20 cellular contexts compared by ENCODE assay signal in the genomic region with DNA sequence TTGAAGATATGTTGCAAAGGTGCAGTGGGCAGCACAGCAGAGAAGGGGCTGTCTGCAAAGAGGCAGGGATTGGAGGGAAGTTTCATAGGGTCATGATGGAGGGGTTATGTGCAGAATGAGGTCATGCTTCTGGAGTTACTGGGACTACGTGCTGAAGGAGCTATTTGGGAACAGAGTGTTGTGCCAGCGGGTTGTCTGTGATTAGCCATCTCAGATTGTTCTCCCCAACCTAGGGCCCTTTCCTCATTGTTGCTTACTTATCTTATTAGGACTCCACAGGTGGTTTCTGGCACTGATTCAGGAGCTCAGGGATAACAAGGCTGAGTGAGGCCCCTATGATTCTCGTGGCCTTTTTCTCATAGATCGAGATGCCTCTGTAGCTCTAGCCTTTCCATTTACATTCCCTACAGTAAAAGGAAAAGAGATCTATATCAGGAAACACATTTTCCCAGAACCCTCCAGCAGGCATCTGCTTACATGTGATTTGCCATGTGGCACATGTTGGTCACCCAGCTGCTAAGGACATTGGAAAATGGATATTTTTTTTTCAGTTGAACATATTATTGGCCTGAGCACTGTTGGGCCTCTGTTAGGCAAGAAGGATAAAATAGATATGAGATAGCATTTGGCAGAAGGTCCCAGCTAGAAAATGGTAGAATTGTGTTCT.
DNase-seq lines count a peak whose midpoint lies in the region; ATAC-seq, FAIRE-seq and TF ChIP-seq lines count a peak whose summit lies in the region.
"Had no signal": no experiment of that assay in that cellular context is flagged by ENCODE, and none has a peak within 500 bp of the region (broad histone marks: within the 10 kb centered on the region; RNA-seq: fewer than 3 reads in every experiment).

No MANE protein-coding gene starts in this region.

- H3K27ac ChIP-seq in SK-N-SH (ENCODE audit: low read depth in 2 of 2, low read length in 1 of 2), result peak overlapping the region in 1 of 2 experiments; percentile 54; a peak in 2 of 4 replicates
- no peak overlapping the region for H3K27ac ChIP-seq in endodermal cell (ENCODE audit: low read depth, low read length)
- H3K27ac ChIP-seq: SJCRH30 had no signal

- TF ChIP-seq RAD21 in SK-N-SH (IDR thresholded peaks at IDR 0.05; ENCODE audit: low read length), result no peak

- peaks cover 25% of the 10 kb centered on the region for H3K4me1 Mint-ChIP-seq in endodermal cell
- H3K4me1 Mint-ChIP-seq: B cell; CD4-positive, CD25-positive, alpha-beta regulatory T cell had no signal

- peaks cover 7% of the 10 kb centered on the region for H3K36me3 Mint-ChIP-seq in endodermal cell (ENCODE audit: low read depth)
- H3K36me3 Mint-ChIP-seq: CD4-positive, CD25-positive, alpha-beta regulatory T cell had no signal

- no peak overlapping the region for H3K4me3 ChIP-seq in SK-N-SH (ENCODE audit: low read depth in 2 of 2, low read length in 1 of 2)
- H3K4me3 ChIP-seq in endodermal cell (ENCODE audit: low read length), result peak overlapping the region; percentile 41
- H3K4me3 ChIP-seq: SJCRH30 had no signal

- H3K4me3 Mint-ChIP-seq in endodermal cell, result no peak overlapping the region
- H3K4me3 Mint-ChIP-seq: B cell; CD4-positive, CD25-positive, alpha-beta regulatory T cell; HFFc6 had no signal

- H3K9me2 ChIP-seq in SK-N-SH, result no peaks in the 10 kb centered on the region

- no peak for ATAC-seq in SK-N-SH treated with all-trans-retinoic acid at 6 μM for 48 hours

- peaks cover 7% of the 10 kb centered on the region for H3K9me3 Mint-ChIP-seq in endodermal cell

- TF ChIP-seq EP300 in SK-N-SH (IDR thresholded peaks at IDR 0.05; ENCODE audit: borderline replicate concordance in 1 of 2, low read depth in 1 of 2, low read length in 1 of 2), result no peak

- H3K79me2 ChIP-seq in SK-N-SH (ENCODE audit: insufficient read depth), result no peaks in the 10 kb centered on the region; the same call in 1 of the 2 replicates

- H3K4me1 ChIP-seq in SK-N-SH (ENCODE audit: control insufficient read depth in 1 of 2, insufficient read depth in 2 of 2, low read depth in 1 of 2, low read length in 1 of 2) (peaks cover 0 to 7% of the 10 kb centered on the region in 2 experiments; a peak in 1 of 4 replicates), endodermal cell (ENCODE audit: control insufficient read depth, insufficient read depth, low read length) (peaks cover 12% of the 10 kb centered on the region)
- H3K4me1 ChIP-seq: SJCRH30 had no signal

- H3K27me3 Mint-ChIP-seq in endodermal cell (ENCODE audit: insufficient read depth), result no peaks in the 10 kb centered on the region
- H3K27me3 Mint-ChIP-seq: B cell; CD4-positive, CD25-positive, alpha-beta regulatory T cell had no signal

- H3K27ac Mint-ChIP-seq in endodermal cell, result no peak overlapping the region
- H3K27ac Mint-ChIP-seq: B cell; CD4-positive, CD25-positive, alpha-beta regulatory T cell; HFFc6 had no signal

- H3K9me3 ChIP-seq in SK-N-SH (no peaks in the 10 kb centered on the region), endodermal cell (ENCODE audit: control insufficient read depth, low read length) (peaks cover 5% of the 10 kb centered on the region)
- H3K9me3 ChIP-seq: SJCRH30 had no signal

- H4K20me1 ChIP-seq in SK-N-SH (ENCODE audit: insufficient read depth), result no peaks in the 10 kb centered on the region

- no peak for TF ChIP-seq CTCF in SK-N-SH (IDR thresholded peaks at IDR 0.05)
- TF ChIP-seq CTCF in endodermal cell (conservative IDR thresholded peaks at IDR 0.05), result no peak

- POLR2A ChIA-PET in SK-N-SH (lab: Yijun Ruan, JAX), result no interaction called here

- no peak overlapping the region for H3K9ac ChIP-seq in SK-N-SH
- H3K9ac ChIP-seq in endodermal cell (ENCODE audit: extremely low read depth, low read length, poor library complexity, severe bottlenecking), result no peak overlapping the region

- H3F3A ChIP-seq in SK-N-SH (replicated peaks; ENCODE audit: insufficient read depth), result no peaks in the 10 kb centered on the region

- no peak overlapping the region for H3K4me2 ChIP-seq in SK-N-SH

- no peak for FAIRE-seq in RCC 7860 (lab: Jason Lieb, UNC)

- DNase-seq in SK-N-SH, result peak; percentile 33
- DNase-seq in NCI-H69 (lab: John Stamatoyannopoulos, UW), result peak; percentile 84
- DNase-seq in endodermal cell, result peak; percentile 58
- DNase-seq in RCC 7860 (ENCODE audit: low spot score), result no peak
- DNase-seq in ecto neural progenitor cell (ENCODE audit: low spot score), result no peak
- no peak for DNase-seq in stimulated activated CD4-positive, alpha-beta T cell treated with anti-CD3 and anti-CD28 coated beads, Interleukin-1b, Interleukin-23, amount 100 ng/mL, for 48 hours
- DNase-seq: CD4-positive, CD25-positive, alpha-beta regulatory T cell; DMS153; GDM1; GOT3; HFFc6; KG1; NCI-H1105 treated with DMSO at 0.1 percent for 48 hours; NCI-H1930; NCI-H2171; NCI-H446; NCI-H526 treated with DMSO at 0.1 percent for 48 hours; SJCRH30 had no signal

- 75% methylated on average over 4 of the region's 4 CpGs for WGBS in SK-N-SH (ENCODE audit: low lambda C conversion rate)
- WGBS in endodermal cell (ENCODE audit: insufficient coverage in 1 of 2, insufficient read length in 1 of 2), 2 experiments, result 51 to 77% methylated on average over 4 of the region's 4 CpGs

- H3K27me3 ChIP-seq in SK-N-SH (ENCODE audit: insufficient read depth), result no peaks in the 10 kb centered on the region
- no peaks in the 10 kb centered on the region for H3K27me3 ChIP-seq in endodermal cell (ENCODE audit: control insufficient read depth, insufficient read depth, low read length, poor library complexity, severe bottlenecking)
- H3K27me3 ChIP-seq: SJCRH30 had no signal

- CTCF ChIA-PET in SK-N-SH (lab: Yijun Ruan, JAX), result interaction anchor here (0.7 to 1.2 kb wide), 2 partner anchors 16 to 218 kb away, joined by 3 to 4 read pairs; no protein-coding TSS in a partner anchor

- no peak overlapping the region for H2AFZ ChIP-seq in SK-N-SH (ENCODE audit: low read depth)

- H3K36me3 ChIP-seq in SK-N-SH (replicated peaks in 1 of 2; ENCODE audit: control insufficient read depth in 1 of 2, insufficient read depth in 2 of 2, low read length in 1 of 2) (no peaks in the 10 kb centered on the region), endodermal cell (ENCODE audit: control insufficient read depth, insufficient read depth, low read length) (no peaks in the 10 kb centered on the region)
- H3K36me3 ChIP-seq: SJCRH30 had no signal

TF ChIP-seq in SK-N-SH, 30 proteins besides CTCF, POLR2A, EP300 and RAD21 (continues in another document):
- TF ChIP-seq GATA2 (CRISPR knock-in tag; IDR thresholded peaks at IDR 0.05) (peak; percentile 60), TEAD4 (IDR thresholded peaks at IDR 0.05; ENCODE audit: borderline replicate concordance, insufficient read depth) (no peak)
- TF ChIP-seq, protein P1, sequence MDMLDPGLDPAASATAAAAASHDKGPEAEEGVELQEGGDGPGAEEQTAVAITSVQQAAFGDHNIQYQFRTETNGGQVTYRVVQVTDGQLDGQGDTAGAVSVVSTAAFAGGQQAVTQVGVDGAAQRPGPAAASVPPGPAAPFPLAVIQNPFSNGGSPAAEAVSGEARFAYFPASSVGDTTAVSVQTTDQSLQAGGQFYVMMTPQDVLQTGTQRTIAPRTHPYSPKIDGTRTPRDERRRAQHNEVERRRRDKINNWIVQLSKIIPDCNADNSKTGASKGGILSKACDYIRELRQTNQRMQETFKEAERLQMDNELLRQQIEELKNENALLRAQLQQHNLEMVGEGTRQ (IDR thresholded peaks at IDR 0.05; ENCODE audit: borderline replicate concordance, low read depth, low read length), result no peak
- TF ChIP-seq, protein P2, sequence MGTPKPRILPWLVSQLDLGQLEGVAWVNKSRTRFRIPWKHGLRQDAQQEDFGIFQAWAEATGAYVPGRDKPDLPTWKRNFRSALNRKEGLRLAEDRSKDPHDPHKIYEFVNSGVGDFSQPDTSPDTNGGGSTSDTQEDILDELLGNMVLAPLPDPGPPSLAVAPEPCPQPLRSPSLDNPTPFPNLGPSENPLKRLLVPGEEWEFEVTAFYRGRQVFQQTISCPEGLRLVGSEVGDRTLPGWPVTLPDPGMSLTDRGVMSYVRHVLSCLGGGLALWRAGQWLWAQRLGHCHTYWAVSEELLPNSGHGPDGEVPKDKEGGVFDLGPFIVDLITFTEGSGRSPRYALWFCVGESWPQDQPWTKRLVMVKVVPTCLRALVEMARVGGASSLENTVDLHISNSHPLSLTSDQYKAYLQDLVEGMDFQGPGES (IDR thresholded peaks at IDR 0.05; ENCODE audit: low read depth, low read length), result no peak

TF ChIP-seq in SK-N-SH treated with all-trans-retinoic acid at 6 μM for 48 hours, 23 proteins besides CTCF, POLR2A, EP300 and RAD21:
- TF ChIP-seq RARB (CRISPR knock-in tag; IDR thresholded peaks at IDR 0.05) (no peak), ZFP3 (CRISPR knock-in tag; IDR thresholded peaks at IDR 0.05) (no peak), TOX (CRISPR knock-in tag; IDR thresholded peaks at IDR 0.05; ENCODE audit: borderline replicate concordance) (no peak), PPARA (CRISPR knock-in tag; IDR thresholded peaks at IDR 0.05; ENCODE audit: borderline replicate concordance) (no peak), CSDC2 (CRISPR knock-in tag; IDR thresholded peaks at IDR 0.05) (no peak), ZFP30 (CRISPR knock-in tag; IDR thresholded peaks at IDR 0.05) (no peak)
- TF ChIP-seq, protein P3, sequence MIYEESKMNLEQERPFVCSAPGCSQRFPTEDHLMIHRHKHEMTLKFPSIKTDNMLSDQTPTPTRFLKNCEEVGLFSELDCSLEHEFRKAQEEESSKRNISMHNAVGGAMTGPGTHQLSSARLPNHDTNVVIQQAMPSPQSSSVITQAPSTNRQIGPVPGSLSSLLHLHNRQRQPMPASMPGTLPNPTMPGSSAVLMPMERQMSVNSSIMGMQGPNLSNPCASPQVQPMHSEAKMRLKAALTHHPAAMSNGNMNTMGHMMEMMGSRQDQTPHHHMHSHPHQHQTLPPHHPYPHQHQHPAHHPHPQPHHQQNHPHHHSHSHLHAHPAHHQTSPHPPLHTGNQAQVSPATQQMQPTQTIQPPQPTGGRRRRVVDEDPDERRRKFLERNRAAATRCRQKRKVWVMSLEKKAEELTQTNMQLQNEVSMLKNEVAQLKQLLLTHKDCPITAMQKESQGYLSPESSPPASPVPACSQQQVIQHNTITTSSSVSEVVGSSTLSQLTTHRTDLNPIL (CRISPR knock-in tag; IDR thresholded peaks at IDR 0.05; ENCODE audit: low read depth), result no peak

Comparison
In these comparisons a context has a peak if more than half of its experiments do, and no peak if none do; other contexts are left out.
1. DNase-seq: peak in SK-N-SH (single experiment), NCI-H69 (single experiment) and endodermal cell (single experiment); none in RCC 7860 (single experiment), ecto neural progenitor cell (single experiment) and stimulated activated CD4-positive, alpha-beta T cell treated with anti-CD3 and anti-CD28 coated beads, Interleukin-1b, Interleukin-23, amount 100 ng/mL, for 48 hours (single experiment).